Comparison of ENCODE assay signal across 11 cellular contexts in the genomic region with DNA sequence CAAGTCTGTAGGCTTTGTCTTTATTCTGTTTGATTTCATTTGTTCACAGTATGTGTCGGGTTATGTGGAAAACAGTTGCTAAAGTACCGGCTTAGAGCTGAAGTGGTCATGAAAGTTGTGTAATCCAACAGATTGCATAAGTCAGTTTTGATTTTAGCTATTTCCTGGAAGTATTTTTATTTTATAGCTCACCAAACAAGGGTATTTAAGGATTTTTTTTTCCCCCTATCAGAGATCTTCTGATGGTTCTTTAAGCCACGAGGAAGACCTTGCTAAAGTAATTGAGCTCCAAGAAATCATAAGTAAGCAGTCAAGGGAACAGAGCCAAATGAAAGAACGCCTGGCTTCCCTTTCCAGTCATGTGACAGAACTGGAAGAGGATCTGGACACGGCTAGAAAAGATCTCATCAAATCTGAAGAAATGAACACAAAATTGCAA. TPM values are rescaled to one million over a fixed set of nuclear protein-coding genes. Genes with fewer than 3 reads are reported as not detected.
A peak's percentile ranks its signal among the peaks of the same experiment; 100 is the strongest.
DNase-seq lines count a peak whose midpoint lies in the region; ATAC-seq, FAIRE-seq and TF ChIP-seq lines count a peak whose summit lies in the region.
"Had no signal": no experiment of that assay in that cellular context is flagged by ENCODE, and none has a peak within 500 bp of the region (broad histone marks: within the 10 kb centered on the region; RNA-seq: fewer than 3 reads in every experiment).

No MANE protein-coding gene starts in this region.

- FAIRE-seq in A549 (lab: Jason Lieb, UNC): no peak

- H3K36me3 ChIP-seq in SJCRH30: peaks cover 36% of the 10 kb centered on the region

- no peak for ATAC-seq in A549
- ATAC-seq: activated T-cell treated with anti-CD3 and anti-CD28 coated beads, Interleukin-2, amount 50 U/mL, for 4 hours had no signal

- WGBS in A549 (ENCODE audit: missing lambda C conversion rate): 80% methylated on average over 5 of the region's 5 CpGs

- no peak for TF ChIP-seq EP300 in A549 (IDR thresholded peaks at IDR 0.05)

- TF ChIP-seq RAD21 in A549 (conservative IDR thresholded peaks at IDR 0.05 in 1 of 2, IDR thresholded peaks at IDR 0.05 in 1 of 2): no peak

- no peaks in the 10 kb centered on the region for H3K9me3 ChIP-seq in A549
- H3K9me3 ChIP-seq in SJCRH30 (replicated peaks): no peaks in the 10 kb centered on the region

- DNase-seq in A549 (ENCODE audit: low read depth in 1 of 2, low spot score in 1 of 2) (no peak), MV-4-11 (lab: John Stamatoyannopoulos, UW) (peak; percentile 81), fibroblast of pulmonary artery (ENCODE audit: low read depth) (peak; percentile 93), non-pigmented ciliary epithelial cell (ENCODE audit: low read depth) (peak; percentile 47), NCI-H510A (lab: John Stamatoyannopoulos, UW) (no peak), SJCRH30 (no peak), NCI-H524 (lab: John Stamatoyannopoulos, UW) (no peak), cerebellum (ENCODE audit: low spot score) (no peak)
- DNase-seq: activated T-cell treated with anti-CD3 and anti-CD28 coated beads, Interleukin-2, amount 50 U/mL, for 4 hours; effector memory CD4-positive, alpha-beta T cell had no signal

- no peak overlapping the region for H3K27ac ChIP-seq in A549
- no peak overlapping the region for H3K27ac ChIP-seq in SJCRH30
- H3K27ac ChIP-seq: C4-2B had no signal

- peaks cover 16% of the 10 kb centered on the region for H3K4me1 ChIP-seq in A549
- no peaks in the 10 kb centered on the region for H3K4me1 ChIP-seq in SJCRH30

- POLR2A ChIA-PET in A549 (lab: Yijun Ruan, JAX): no interaction called here

- H3K4me3 ChIP-seq in A549: no peak overlapping the region
- H3K4me3 ChIP-seq in fibroblast of pulmonary artery (replicated peaks; ENCODE audit: low read depth, low read length): no peak overlapping the region
- no peak overlapping the region for H3K4me3 ChIP-seq in SJCRH30

- no peak for TF ChIP-seq POLR2A in A549 (IDR thresholded peaks at IDR 0.05; ENCODE audit: low read length)

- H3K4me2 ChIP-seq in A549: no peak overlapping the region

- no peak for TF ChIP-seq CTCF in A549 (IDR thresholded peaks at IDR 0.05)
- TF ChIP-seq CTCF in fibroblast of pulmonary artery (IDR thresholded peaks at IDR 0.05; ENCODE audit: low read length, missing control alignments): no peak

- H3K27me3 ChIP-seq in SJCRH30: no peaks in the 10 kb centered on the region

- CTCF ChIA-PET in A549 (lab: Yijun Ruan, JAX): interaction anchor here (0.6 to 1.2 kb wide), 4 partner anchors 14 to 48 kb away, joined by 3 read pairs; no protein-coding TSS in a partner anchor

TF ChIP-seq in A549, 52 proteins besides CTCF, POLR2A, EP300 and RAD21:
- TF ChIP-seq NPAS2 (CRISPR knock-in tag; IDR thresholded peaks at IDR 0.05; ENCODE audit: borderline replicate concordance) (no peak), NR3C1 (IDR thresholded peaks at IDR 0.05) (no peak), RNF2 (IDR thresholded peaks at IDR 0.05; ENCODE audit: borderline replicate concordance, low read depth) (no peak), CEBPB (IDR thresholded peaks at IDR 0.05) (peak; percentile 37 to 81; a peak in 2 of 4 replicates), ZNF302 (CRISPR knock-in tag; IDR thresholded peaks at IDR 0.05) (no peak), JUNB (IDR thresholded peaks at IDR 0.05) (no peak)

RNA-seq across cellular contexts. Expression of gene PPFIA1, which starts 55.9 kb away (rescaled TPM):
- polyA plus RNA-seq in A549 (2011; rRNA removed): 38.6 and 45.6 TPM in 2 replicates
- polyA plus RNA-seq in A549 (2012; cell fraction: cytosol; rRNA removed): 44.4 and 46.8 TPM in 2 replicates
- 50.6 and 64.1 TPM in 2 replicates for polyA plus RNA-seq in A549 (2012; cell fraction: nucleus; rRNA removed)
- 23.3 to 24.8 TPM (median 23.8 TPM) in 3 replicates for polyA plus RNA-seq in A549 (2017; fragmentation: RNase III; extraction: RNeasy Plus Mini Kit Qiagen cat#74134 plus additional on column Dnase treatment)
- 123 TPM in 2 replicates for polyA minus RNA-seq in A549 (2011; rRNA and poly(A)+ RNA removed)
- 35.0 and 35.8 TPM in 2 replicates for total RNA-seq in SJCRH30 (2014; rRNA removed; shearing (Covaris generic))
- total RNA-seq in cerebellum: 45.7 TPM

Comparison
In these comparisons a context has a peak if more than half of its experiments do, and no peak if none do; other contexts are left out.
1. DNase-seq: peak in MV-4-11 (single experiment), fibroblast of pulmonary artery (single experiment) and non-pigmented ciliary epithelial cell (single experiment); none in A549 (0 of 2), NCI-H510A (single experiment), SJCRH30 (0 of 2), NCI-H524 (0 of 2) and cerebellum (single experiment).